8 cellular contexts compared by ENCODE assay signal in the genomic region with DNA sequence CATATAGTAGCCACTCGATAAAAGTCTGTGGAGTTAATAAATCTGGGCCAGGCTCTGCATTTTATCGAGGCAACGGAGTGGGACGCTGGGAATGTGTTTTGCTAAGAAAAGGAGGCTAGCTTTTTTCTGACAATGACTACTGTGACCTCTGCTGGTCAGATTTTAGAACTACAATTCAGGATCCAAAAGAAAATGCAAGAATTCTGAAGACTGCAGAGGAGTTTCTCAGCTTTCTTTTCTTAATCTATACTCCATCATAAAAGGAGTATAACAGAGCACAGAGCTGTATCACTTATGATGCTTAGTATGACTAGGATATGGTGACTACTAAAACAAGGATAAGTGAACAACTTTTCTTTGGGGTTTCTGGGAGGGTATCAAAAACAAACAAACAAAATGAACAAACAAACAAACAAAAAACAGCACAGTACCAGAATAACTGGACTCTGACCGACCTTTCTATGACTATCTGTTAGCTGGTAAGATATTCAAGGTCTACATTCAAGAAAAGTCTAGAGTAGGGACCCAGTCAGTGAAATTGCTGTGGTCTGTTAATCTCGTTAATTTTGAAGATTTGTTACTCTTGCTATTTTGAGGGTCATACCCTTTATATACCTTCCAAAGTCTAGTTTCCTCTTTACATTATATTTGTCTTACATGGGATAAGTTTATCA. TPM values are rescaled to one million over a fixed set of nuclear protein-coding genes. Genes with fewer than 3 reads are reported as not detected.
A peak's percentile ranks its signal among the peaks of the same experiment; 100 is the strongest.
DNase-seq lines count a peak whose midpoint lies in the region; ATAC-seq and TF ChIP-seq lines count a peak whose summit lies in the region.

No MANE protein-coding gene starts in this region.

- no peaks in the 10 kb centered on the region for H3K9me3 Mint-ChIP-seq in CD4-positive, alpha-beta memory T cell

- no peaks in the 10 kb centered on the region for H3K36me3 Mint-ChIP-seq in CD4-positive, alpha-beta memory T cell

- no peak overlapping the region for H3K4me3 Mint-ChIP-seq in CD4-positive, alpha-beta memory T cell

- peaks cover 1 to 7% of the 10 kb centered on the region in 2 donors for H3K27me3 Mint-ChIP-seq in CD4-positive, alpha-beta memory T cell

- no peak overlapping the region for H3K27ac Mint-ChIP-seq in CD4-positive, alpha-beta memory T cell

- H3K4me3 ChIP-seq in CD4-positive, alpha-beta memory T cell (ENCODE audit: low read length in 2 of 2), result no peak overlapping the region
- no peak overlapping the region for H3K4me3 ChIP-seq in astrocyte of the cerebellum (ENCODE audit: low read depth, low read length)

- in situ Hi-C loops in astrocyte of the cerebellum (cut with HindIII; ENCODE audit: low sequenced_read_pairs), result no loop called here

- intact Hi-C loops in CD4-positive, alpha-beta memory T cell (cut with micrococcal nuclease), result loop anchor here (1.0 to 10.0 kb wide), 3 partner anchors 56 to 1416 kb away; no protein-coding TSS in a partner anchor

- no peak overlapping the region for H3K27ac ChIP-seq in CD4-positive, alpha-beta memory T cell (ENCODE audit: low read depth, low read length)

- no peaks in the 10 kb centered on the region for H3K27me3 ChIP-seq in CD4-positive, alpha-beta memory T cell (ENCODE audit: insufficient read depth, low read length)

- H3K9me3 ChIP-seq in CD4-positive, alpha-beta memory T cell (ENCODE audit: control insufficient read depth in 1 of 2, low read length in 2 of 2), result no peaks in the 10 kb centered on the region

- no peaks in the 10 kb centered on the region for H3K4me1 ChIP-seq in CD4-positive, alpha-beta memory T cell (ENCODE audit: insufficient read depth, low read length)

- CTCF ChIA-PET in CD4-positive, alpha-beta memory T cell (lab: Charles Lee; ENCODE audit: partially characterized antibody), result interaction anchor here (1.0 to 3.2 kb wide), 13 partner anchors 9 to 1341 kb away, joined by 3 to 22 read pairs (median 5); no protein-coding TSS in a partner anchor

- peaks cover 0 to 1% (median 0%) of the 10 kb centered on the region in 4 donors for H3K4me1 Mint-ChIP-seq in CD4-positive, alpha-beta memory T cell

- TF ChIP-seq CTCF in astrocyte of the cerebellum (IDR thresholded peaks at IDR 0.05; ENCODE audit: low read depth, low read length, missing control alignments), result peak; percentile 67

- no peaks in the 10 kb centered on the region for H3K36me3 ChIP-seq in CD4-positive, alpha-beta memory T cell (ENCODE audit: insufficient read depth, low read length)

- DNase-seq in CD4-positive, alpha-beta memory T cell, result peak in 4 of 5 donors; percentile 15 to 28 (median 18)
- DNase-seq in NCI-H2196 (lab: John Stamatoyannopoulos, UW; ENCODE audit: unreplicated experiment) (peak; percentile 82), astrocyte of the cerebellum (ENCODE audit: low read depth) (peak; percentile 59), iPS-NIHi11 (ENCODE audit: low spot score) (peak; percentile 61), stromal cell of bone marrow (ENCODE audit: low read depth) (peak; percentile 38), activated gamma-delta T cell (lab: John Stamatoyannopoulos, UW) (no peak)

- POLR2A ChIA-PET in CD4-positive, alpha-beta memory T cell (lab: Charles Lee; ENCODE audit: partially characterized antibody), result no interaction called here

- ATAC-seq in GM21717 (IDR thresholded peaks at IDR 0.05; ENCODE audit: unreplicated experiment) (peak; percentile 46), HG03460 (IDR thresholded peaks at IDR 0.05; ENCODE audit: unreplicated experiment) (no peak)

RNA-seq across cellular contexts. Expression of gene CER1, which starts 46.2 kb away (rescaled TPM):
- total RNA-seq in CD4-positive, alpha-beta memory T cell, result not detected
- not detected for polyA plus RNA-seq in CD4-positive, alpha-beta memory T cell
